ENCODE assay signal across 1 cellular context in the genomic region with DNA sequence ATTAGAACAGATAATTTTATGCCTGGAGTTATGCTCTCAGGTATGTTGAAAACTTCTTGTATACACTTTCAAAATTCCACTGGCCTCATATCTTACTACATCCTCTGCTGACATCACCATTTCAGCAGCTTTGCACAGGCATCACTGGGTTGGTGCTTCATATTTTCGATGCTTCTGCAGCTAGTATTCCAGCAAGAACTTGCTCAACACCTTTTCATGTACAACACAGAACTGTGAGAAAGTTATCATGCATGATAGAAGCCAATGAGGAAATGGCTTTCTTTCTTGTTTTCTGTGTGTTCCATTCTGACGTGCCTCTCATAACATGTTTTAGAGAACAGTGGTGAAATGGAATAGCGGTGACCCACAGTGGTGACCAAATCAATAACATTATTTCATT.
TF ChIP-seq lines count a peak whose summit lies in the region.

No MANE protein-coding gene starts in this region.

TF ChIP-seq in WTC11, 78 proteins besides CTCF, POLR2A, EP300 and RAD21 (continued from another document):
- TF ChIP-seq, protein P1, sequence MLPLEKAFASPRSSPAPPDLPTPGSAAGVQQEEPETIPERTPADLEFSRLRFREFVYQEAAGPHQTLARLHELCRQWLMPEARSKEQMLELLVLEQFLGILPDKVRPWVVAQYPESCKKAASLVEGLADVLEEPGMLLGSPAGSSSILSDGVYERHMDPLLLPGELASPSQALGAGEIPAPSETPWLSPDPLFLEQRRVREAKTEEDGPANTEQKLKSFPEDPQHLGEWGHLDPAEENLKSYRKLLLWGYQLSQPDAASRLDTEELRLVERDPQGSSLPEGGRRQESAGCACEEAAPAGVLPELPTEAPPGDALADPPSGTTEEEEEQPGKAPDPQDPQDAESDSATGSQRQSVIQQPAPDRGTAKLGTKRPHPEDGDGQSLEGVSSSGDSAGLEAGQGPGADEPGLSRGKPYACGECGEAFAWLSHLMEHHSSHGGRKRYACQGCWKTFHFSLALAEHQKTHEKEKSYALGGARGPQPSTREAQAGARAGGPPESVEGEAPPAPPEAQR (CRISPR knock-in tag; IDR thresholded peaks at IDR 0.05) = no peak
- TF ChIP-seq ZNF396 (CRISPR knock-in tag; IDR thresholded peaks at IDR 0.05; ENCODE audit: borderline replicate concordance) = no peak
- TF ChIP-seq ETV6 (CRISPR knock-in tag; IDR thresholded peaks at IDR 0.05) = no peak
- TF ChIP-seq, protein P2, sequence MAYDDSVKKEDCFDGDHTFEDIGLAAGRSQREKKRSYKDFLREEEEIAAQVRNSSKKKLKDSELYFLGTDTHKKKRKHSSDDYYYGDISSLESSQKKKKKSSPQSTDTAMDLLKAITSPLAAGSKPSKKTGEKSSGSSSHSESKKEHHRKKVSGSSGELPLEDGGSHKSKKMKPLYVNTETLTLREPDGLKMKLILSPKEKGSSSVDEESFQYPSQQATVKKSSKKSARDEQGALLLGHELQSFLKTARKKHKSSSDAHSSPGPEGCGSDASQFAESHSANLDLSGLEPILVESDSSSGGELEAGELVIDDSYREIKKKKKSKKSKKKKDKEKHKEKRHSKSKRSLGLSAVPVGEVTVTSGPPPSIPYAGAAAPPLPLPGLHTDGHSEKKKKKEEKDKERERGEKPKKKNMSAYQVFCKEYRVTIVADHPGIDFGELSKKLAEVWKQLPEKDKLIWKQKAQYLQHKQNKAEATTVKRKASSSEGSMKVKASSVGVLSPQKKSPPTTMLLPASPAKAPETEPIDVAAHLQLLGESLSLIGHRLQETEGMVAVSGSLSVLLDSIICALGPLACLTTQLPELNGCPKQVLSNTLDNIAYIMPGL (CRISPR knock-in tag; IDR thresholded peaks at IDR 0.05) = no peak
- TF ChIP-seq GRHL2 (CRISPR knock-in tag; IDR thresholded peaks at IDR 0.05; ENCODE audit: insufficient replicate concordance, severe bottlenecking) = no peak
- TF ChIP-seq, protein P3, sequence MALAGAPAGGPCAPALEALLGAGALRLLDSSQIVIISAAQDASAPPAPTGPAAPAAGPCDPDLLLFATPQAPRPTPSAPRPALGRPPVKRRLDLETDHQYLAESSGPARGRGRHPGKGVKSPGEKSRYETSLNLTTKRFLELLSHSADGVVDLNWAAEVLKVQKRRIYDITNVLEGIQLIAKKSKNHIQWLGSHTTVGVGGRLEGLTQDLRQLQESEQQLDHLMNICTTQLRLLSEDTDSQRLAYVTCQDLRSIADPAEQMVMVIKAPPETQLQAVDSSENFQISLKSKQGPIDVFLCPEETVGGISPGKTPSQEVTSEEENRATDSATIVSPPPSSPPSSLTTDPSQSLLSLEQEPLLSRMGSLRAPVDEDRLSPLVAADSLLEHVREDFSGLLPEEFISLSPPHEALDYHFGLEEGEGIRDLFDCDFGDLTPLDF (CRISPR knock-in tag; IDR thresholded peaks at IDR 0.05) = no peak
- TF ChIP-seq CBFB (CRISPR knock-in tag; IDR thresholded peaks at IDR 0.05; ENCODE audit: low read depth) = no peak
- TF ChIP-seq FOXP1 (CRISPR knock-in tag; IDR thresholded peaks at IDR 0.05; ENCODE audit: borderline replicate concordance) = no peak
- TF ChIP-seq, protein P4, sequence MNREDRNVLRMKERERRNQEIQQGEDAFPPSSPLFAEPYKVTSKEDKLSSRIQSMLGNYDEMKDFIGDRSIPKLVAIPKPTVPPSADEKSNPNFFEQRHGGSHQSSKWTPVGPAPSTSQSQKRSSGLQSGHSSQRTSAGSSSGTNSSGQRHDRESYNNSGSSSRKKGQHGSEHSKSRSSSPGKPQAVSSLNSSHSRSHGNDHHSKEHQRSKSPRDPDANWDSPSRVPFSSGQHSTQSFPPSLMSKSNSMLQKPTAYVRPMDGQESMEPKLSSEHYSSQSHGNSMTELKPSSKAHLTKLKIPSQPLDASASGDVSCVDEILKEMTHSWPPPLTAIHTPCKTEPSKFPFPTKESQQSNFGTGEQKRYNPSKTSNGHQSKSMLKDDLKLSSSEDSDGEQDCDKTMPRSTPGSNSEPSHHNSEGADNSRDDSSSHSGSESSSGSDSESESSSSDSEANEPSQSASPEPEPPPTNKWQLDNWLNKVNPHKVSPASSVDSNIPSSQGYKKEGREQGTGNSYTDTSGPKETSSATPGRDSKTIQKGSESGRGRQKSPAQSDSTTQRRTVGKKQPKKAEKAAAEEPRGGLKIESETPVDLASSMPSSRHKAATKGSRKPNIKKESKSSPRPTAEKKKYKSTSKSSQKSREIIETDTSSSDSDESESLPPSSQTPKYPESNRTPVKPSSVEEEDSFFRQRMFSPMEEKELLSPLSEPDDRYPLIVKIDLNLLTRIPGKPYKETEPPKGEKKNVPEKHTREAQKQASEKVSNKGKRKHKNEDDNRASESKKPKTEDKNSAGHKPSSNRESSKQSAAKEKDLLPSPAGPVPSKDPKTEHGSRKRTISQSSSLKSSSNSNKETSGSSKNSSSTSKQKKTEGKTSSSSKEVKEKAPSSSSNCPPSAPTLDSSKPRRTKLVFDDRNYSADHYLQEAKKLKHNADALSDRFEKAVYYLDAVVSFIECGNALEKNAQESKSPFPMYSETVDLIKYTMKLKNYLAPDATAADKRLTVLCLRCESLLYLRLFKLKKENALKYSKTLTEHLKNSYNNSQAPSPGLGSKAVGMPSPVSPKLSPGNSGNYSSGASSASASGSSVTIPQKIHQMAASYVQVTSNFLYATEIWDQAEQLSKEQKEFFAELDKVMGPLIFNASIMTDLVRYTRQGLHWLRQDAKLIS (CRISPR knock-in tag; IDR thresholded peaks at IDR 0.05; ENCODE audit: borderline replicate concordance) = no peak
- TF ChIP-seq FOXK1 (CRISPR knock-in tag; IDR thresholded peaks at IDR 0.05) = no peak
- TF ChIP-seq, protein P5, sequence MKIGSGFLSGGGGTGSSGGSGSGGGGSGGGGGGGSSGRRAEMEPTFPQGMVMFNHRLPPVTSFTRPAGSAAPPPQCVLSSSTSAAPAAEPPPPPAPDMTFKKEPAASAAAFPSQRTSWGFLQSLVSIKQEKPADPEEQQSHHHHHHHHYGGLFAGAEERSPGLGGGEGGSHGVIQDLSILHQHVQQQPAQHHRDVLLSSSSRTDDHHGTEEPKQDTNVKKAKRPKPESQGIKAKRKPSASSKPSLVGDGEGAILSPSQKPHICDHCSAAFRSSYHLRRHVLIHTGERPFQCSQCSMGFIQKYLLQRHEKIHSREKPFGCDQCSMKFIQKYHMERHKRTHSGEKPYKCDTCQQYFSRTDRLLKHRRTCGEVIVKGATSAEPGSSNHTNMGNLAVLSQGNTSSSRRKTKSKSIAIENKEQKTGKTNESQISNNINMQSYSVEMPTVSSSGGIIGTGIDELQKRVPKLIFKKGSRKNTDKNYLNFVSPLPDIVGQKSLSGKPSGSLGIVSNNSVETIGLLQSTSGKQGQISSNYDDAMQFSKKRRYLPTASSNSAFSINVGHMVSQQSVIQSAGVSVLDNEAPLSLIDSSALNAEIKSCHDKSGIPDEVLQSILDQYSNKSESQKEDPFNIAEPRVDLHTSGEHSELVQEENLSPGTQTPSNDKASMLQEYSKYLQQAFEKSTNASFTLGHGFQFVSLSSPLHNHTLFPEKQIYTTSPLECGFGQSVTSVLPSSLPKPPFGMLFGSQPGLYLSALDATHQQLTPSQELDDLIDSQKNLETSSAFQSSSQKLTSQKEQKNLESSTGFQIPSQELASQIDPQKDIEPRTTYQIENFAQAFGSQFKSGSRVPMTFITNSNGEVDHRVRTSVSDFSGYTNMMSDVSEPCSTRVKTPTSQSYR (CRISPR knock-in tag; IDR thresholded peaks at IDR 0.05) = no peak
